21 cellular contexts compared by ENCODE assay signal in genomic region chr2:197349699-197350098, GRCh38. TPM values are rescaled to one million over a fixed set of nuclear protein-coding genes. Genes with fewer than 3 reads are reported as not detected.
DNase-seq lines count a peak whose midpoint lies in the region; ATAC-seq, FAIRE-seq and TF ChIP-seq lines count a peak whose summit lies in the region.
"Had no signal": no experiment of that assay in that cellular context is flagged by ENCODE, and none has a peak within 500 bp of the region (broad histone marks: within the 10 kb centered on the region; RNA-seq: fewer than 3 reads in every experiment).

No MANE protein-coding gene starts in this region.

- H3K36me3 ChIP-seq in mucosa of descending colon (ENCODE audit: low read depth) = no peaks in the 10 kb centered on the region
- no peaks in the 10 kb centered on the region for H3K36me3 ChIP-seq in sigmoid colon
- H3K36me3 ChIP-seq: BLaER1 had no signal

- intact Hi-C loops in mucosa of descending colon (cut with DNase I, micrococcal nuclease) (no loop called here), sigmoid colon (cut with DNase I) (no loop called here)

- no peaks in the 10 kb centered on the region for H3K27me3 ChIP-seq in sigmoid colon
- H3K27me3 ChIP-seq: BLaER1 had no signal

- H3K27ac ChIP-seq in sigmoid colon = no peak overlapping the region
- H3K27ac ChIP-seq: 22Rv1, BLaER1, C4-2B had no signal

- TF ChIP-seq POLR2A in sigmoid colon (IDR thresholded peaks at IDR 0.05) = no peak
- TF ChIP-seq POLR2A in GM12892 (IDR thresholded peaks at IDR 0.05; ENCODE audit: low read depth, low read length) = no peak

- no peak for FAIRE-seq in GM12892 (lab: Jason Lieb, UNC)
- FAIRE-seq: A204.1, D721Med, GM12878 had no signal

- peak; percentile 51 for DNase-seq in COLO829 (ENCODE audit: low spot score)
- peak; percentile 67 for DNase-seq in foreskin melanocyte
- no peak for DNase-seq in mucosa of descending colon
- no peak for DNase-seq in sigmoid colon
- DNase-seq in NCI-H146 treated with DMSO at 0.1 percent for 48 hours (lab: John Stamatoyannopoulos, UW; ENCODE audit: unreplicated experiment) = no peak
- DNase-seq in GM12892 (ENCODE audit: insufficient read length) = no peak
- DNase-seq: CD4-positive, CD25-positive, alpha-beta regulatory T cell; CD8-positive, alpha-beta T cell; DMS 273 treated with DMSO at 0.1 percent for 48 hours; DMS79; EL; GDM1; H9 had no signal

- no peak for TF ChIP-seq EP300 in sigmoid colon (IDR thresholded peaks at IDR 0.05)

- WGBS in sigmoid colon, 2 donors = 28 to 69% methylated on average over 2 of the region's 2 CpGs

- TF ChIP-seq CTCF in mucosa of descending colon (IDR thresholded peaks at IDR 0.05) (no peak), sigmoid colon (IDR thresholded peaks at IDR 0.05) (no peak)

- H3K4me1 ChIP-seq in mucosa of descending colon (ENCODE audit: low read depth) = no peaks in the 10 kb centered on the region
- H3K4me1 ChIP-seq in sigmoid colon = no peaks in the 10 kb centered on the region
- H3K4me1 ChIP-seq: BLaER1 had no signal

- H3K4me3 ChIP-seq in mucosa of descending colon (no peak overlapping the region), sigmoid colon (no peak overlapping the region)
- H3K4me3 ChIP-seq: BLaER1, GM12878, GM23338 had no signal

- no peaks in the 10 kb centered on the region for H3K9me3 ChIP-seq in mucosa of descending colon
- H3K9me3 ChIP-seq in sigmoid colon = no peaks in the 10 kb centered on the region
- H3K9me3 ChIP-seq: BLaER1 had no signal

- ATAC-seq in mucosa of descending colon = peak; percentile 65
- ATAC-seq: CD8-positive, alpha-beta T cell; GM12878; GM23338; HCT116 had no signal

RNA-seq across cellular contexts. Expression of gene ANKRD44, which starts 39.1 kb away (rescaled TPM):
- 10 to 100 TPM in 2 of 3 donors, 1 to 10 TPM in 1; 9.7 to 25.7 (median 13.7) TPM for total RNA-seq in mucosa of descending colon
- 10 to 100 TPM; 34.2 to 41.1 (median 37.6) TPM for total RNA-seq in sigmoid colon
- polyA plus RNA-seq in sigmoid colon = 10 to 100 TPM in 1 of 3 donors, 1 to 10 TPM in 2; 1.2 to 21.3 (median 1.8) TPM
- 32.8 TPM for polyA plus RNA-seq in GM12892 (2012; ENCODE audit: missing spikeins)

Comparison
In these comparisons a context has a peak if more than half of its experiments do, and no peak if none do; other contexts are left out.
1. DNase-seq: peak in COLO829 (single experiment) and foreskin melanocyte (single experiment); none in mucosa of descending colon (0 of 3), sigmoid colon (single experiment), NCI-H146 treated with DMSO at 0.1 percent for 48 hours (single experiment) and GM12892 (single experiment).